Comparison of ENCODE assay signal across 8 cellular contexts in the genomic region with DNA sequence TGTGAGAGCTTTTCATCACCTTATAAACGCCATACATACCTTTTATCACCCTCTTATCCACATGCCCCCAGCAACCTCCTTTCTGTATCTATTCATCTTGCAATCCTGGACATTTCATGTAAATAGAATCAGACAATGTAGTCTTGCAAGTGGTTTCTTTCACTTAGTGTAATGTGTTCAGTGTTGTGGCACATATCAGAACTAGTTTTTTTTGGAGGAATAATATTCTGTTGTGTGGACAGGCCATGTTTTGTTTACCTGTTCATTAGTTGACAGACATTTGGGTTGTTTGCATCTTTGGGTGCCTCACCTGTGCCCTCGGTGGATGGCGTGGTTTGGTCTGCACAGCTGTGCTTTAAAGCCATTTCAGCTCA. TPM values are rescaled to one million over a fixed set of nuclear protein-coding genes. Genes with fewer than 3 reads are reported as not detected.
DNase-seq lines count a peak whose midpoint lies in the region; ATAC-seq and TF ChIP-seq lines count a peak whose summit lies in the region.

No MANE protein-coding gene starts in this region.

- TF ChIP-seq POLR2A in erythroblast (IDR thresholded peaks at IDR 0.05; ENCODE audit: low read length): no peak

- peak overlapping the region; percentile 92 for H3K4me3 Mint-ChIP-seq in activated CD4-positive, alpha-beta T cell treated with anti-CD3 and anti-CD28 coated beads for 36 hours

- peaks cover 41% of the 10 kb centered on the region for H3K4me1 Mint-ChIP-seq in activated CD4-positive, alpha-beta T cell treated with anti-CD3 and anti-CD28 coated beads for 36 hours

- DNase-seq in activated CD4-positive, alpha-beta T cell treated with anti-CD3 and anti-CD28 coated beads for 36 hours: no peak
- no peak for DNase-seq in activated CD4-positive, alpha-beta T cell treated with anti-CD3 and anti-CD28 coated beads, Interleukin-2, amount 50 U/mL, for 48 hours
- no peak for DNase-seq in adipocyte (ENCODE audit: low read depth)
- DNase-seq in inferior parietal cortex (ENCODE audit: extremely low spot score): no peak
- DNase-seq in erythroblast (lab: John Stamatoyannopoulos, UW): no peak

- no peaks in the 10 kb centered on the region for H3K9me3 Mint-ChIP-seq in activated CD4-positive, alpha-beta T cell treated with anti-CD3 and anti-CD28 coated beads for 36 hours (ENCODE audit: low read depth)

- POLR2A ChIA-PET in activated CD4-positive, alpha-beta T cell treated with anti-CD3 and anti-CD28 coated beads for 36 hours (lab: Charles Lee): interaction anchor here (0.5 to 0.7 kb wide), 2 partner anchors 56 to 127 kb away, joined by 3 to 4 read pairs; no protein-coding TSS in a partner anchor

- CTCF ChIA-PET in activated CD4-positive, alpha-beta T cell treated with anti-CD3 and anti-CD28 coated beads for 36 hours (lab: Charles Lee): interaction anchor here (0.8 to 1.8 kb wide), 3 partner anchors 11 to 59 kb away, joined by 3 to 7 read pairs (median 4); no protein-coding TSS in a partner anchor

- H3K4me3 ChIP-seq in adipocyte (ENCODE audit: low read length): peak overlapping the region; percentile 87

- H3K36me3 Mint-ChIP-seq in activated CD4-positive, alpha-beta T cell treated with anti-CD3 and anti-CD28 coated beads for 36 hours (ENCODE audit: low read depth): peaks cover 33% of the 10 kb centered on the region

- peaks cover 2% of the 10 kb centered on the region for H3K27me3 Mint-ChIP-seq in activated CD4-positive, alpha-beta T cell treated with anti-CD3 and anti-CD28 coated beads for 36 hours

- H3K27ac Mint-ChIP-seq in activated CD4-positive, alpha-beta T cell treated with anti-CD3 and anti-CD28 coated beads for 36 hours: peak overlapping the region; percentile 31

- peaks cover 67% of the 10 kb centered on the region for H3K4me1 ChIP-seq in adipocyte (ENCODE audit: control insufficient read depth, insufficient read depth, low read length)

- H3K27me3 ChIP-seq in adipocyte (replicated peaks; ENCODE audit: control insufficient read depth, insufficient read depth, low read length) (no peaks in the 10 kb centered on the region), layer of hippocampus (ENCODE audit: control insufficient read depth, insufficient read depth, low read length) (no peaks in the 10 kb centered on the region)

- H3K27ac ChIP-seq in layer of hippocampus (ENCODE audit: low read depth, low read length) (peak overlapping the region; percentile 100), temporal lobe (ENCODE audit: low read depth, low read length) (peak overlapping the region; percentile 100)

- H3K36me3 ChIP-seq in adipocyte (ENCODE audit: control insufficient read depth, insufficient read depth, low read length, severe bottlenecking): peaks cover 52% of the 10 kb centered on the region

- H3K9ac ChIP-seq in adipocyte (ENCODE audit: low read length): peak overlapping the region; percentile 99

- ATAC-seq in activated CD4-positive, alpha-beta T cell treated with anti-CD3 and anti-CD28 coated beads for 36 hours: no peak
- no peak for ATAC-seq in GM21390 (IDR thresholded peaks at IDR 0.05; ENCODE audit: unreplicated experiment)

- H3K9me3 ChIP-seq in adipocyte (ENCODE audit: control insufficient read depth, low read length): no peaks in the 10 kb centered on the region

- intact Hi-C loops in activated CD4-positive, alpha-beta T cell treated with anti-CD3 and anti-CD28 coated beads for 36 hours (cut with DNase I, micrococcal nuclease): loop anchor here in 1 of 2 experiments (5.0 kb wide), 1 partner anchor 200 kb away; a partner anchor contains a TSS

RNA-seq across cellular contexts. Expression of a gene that starts 1.3 kb away (rescaled TPM):
- total RNA-seq in activated CD4-positive, alpha-beta T cell treated with anti-CD3 and anti-CD28 coated beads for 36 hours: 10 to 100 TPM; 70.6 to 87.6 TPM
- 45.7 TPM for total RNA-seq in temporal lobe

RNA-seq across cellular contexts. Expression of a gene that starts 15.4 kb away (rescaled TPM):
- total RNA-seq in activated CD4-positive, alpha-beta T cell treated with anti-CD3 and anti-CD28 coated beads for 36 hours: 10 to 100 TPM; 52.4 to 62.8 TPM
- 70.3 TPM for total RNA-seq in temporal lobe

RNA-seq across cellular contexts. Expression of a gene that starts 28.3 kb away (rescaled TPM):
- under 1 TPM; 0.39 to 0.42 TPM for total RNA-seq in activated CD4-positive, alpha-beta T cell treated with anti-CD3 and anti-CD28 coated beads for 36 hours
- total RNA-seq in temporal lobe: 0.74 TPM

RNA-seq across cellular contexts. Expression of a gene that starts 36.6 kb away (rescaled TPM):
- 10 to 100 TPM; 19.4 to 19.7 TPM for total RNA-seq in activated CD4-positive, alpha-beta T cell treated with anti-CD3 and anti-CD28 coated beads for 36 hours
- 33.9 TPM for total RNA-seq in temporal lobe
